21 cellular contexts compared by ENCODE assay signal in the genomic region with DNA sequence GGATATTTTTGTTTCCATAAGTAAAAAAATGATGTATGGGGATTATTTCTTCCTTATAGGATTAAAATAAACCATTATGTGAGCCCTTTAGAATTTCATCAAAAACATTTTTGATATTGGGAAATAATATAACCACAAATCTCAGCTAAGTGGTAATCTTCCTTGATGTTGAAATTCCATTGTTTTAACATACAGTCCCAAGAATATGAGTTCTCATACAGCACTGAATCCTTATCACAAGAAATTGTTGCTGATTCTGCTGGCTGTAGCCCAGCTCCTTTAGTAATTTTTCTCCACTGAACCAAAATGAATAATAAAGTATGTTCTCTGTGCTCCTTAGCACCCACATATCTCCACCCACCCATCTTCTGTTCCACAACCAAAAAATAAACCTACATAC. TPM values are rescaled to one million over a fixed set of nuclear protein-coding genes. Genes with fewer than 3 reads are reported as not detected.
"Had no signal": no experiment of that assay in that cellular context is flagged by ENCODE, and none has a peak within 500 bp of the region (broad histone marks: within the 10 kb centered on the region; RNA-seq: fewer than 3 reads in every experiment).

No MANE protein-coding gene starts in this region.

- H3K4me1 ChIP-seq: body of pancreas, right atrium auricular region had no signal

- H3K27me3 ChIP-seq: body of pancreas, right atrium auricular region had no signal

- H3K27ac ChIP-seq: body of pancreas, right atrium auricular region, skin epidermis had no signal

- H3K4me3 ChIP-seq: body of pancreas, lung, right atrium auricular region, skin epidermis had no signal

- ATAC-seq: activated CD4-positive, alpha-beta T cell treated with anti-CD3 and anti-CD28 coated beads for 36 hours; body of pancreas; left colon; stimulated activated naive CD8-positive, alpha-beta T cell treated with anti-CD3 and anti-CD28 coated beads, Interleukin-15, amount 100 ng/mL, for 72 hours had no signal

- DNase-seq: activated CD4-positive, alpha-beta T cell treated with anti-CD3 and anti-CD28 coated beads for 36 hours; activated CD4-positive, alpha-beta T cell treated with anti-CD3 and anti-CD28 coated beads, Interleukin-2, amount 50 U/mL, for 48 hours; activated gamma-delta T cell; body of pancreas; cerebellar nuclear complex; effector CD4-positive, alpha-beta T cell; left colon; midbrain; nephron progenitor cell; nucleus accumbens; SK-N-SH; stimulated activated naive CD8-positive, alpha-beta T cell treated with anti-CD3 and anti-CD28 coated beads, Interleukin-15, amount 100 ng/mL, for 72 hours had no signal

- H3K36me3 ChIP-seq: right atrium auricular region had no signal

- FAIRE-seq: TTC549 had no signal

- H3K9ac ChIP-seq: SK-N-SH had no signal

- H3K9me3 ChIP-seq: body of pancreas, SK-N-SH had no signal

RNA-seq across cellular contexts. Expression of a gene that starts 41.9 kb away (rescaled TPM):
- total RNA-seq: activated CD4-positive, alpha-beta T cell treated with anti-CD3 and anti-CD28 coated beads for 36 hours; body of pancreas; fibroblast of villous mesenchyme; glomerular endothelial cell; left colon; lung; myocyte; posterior vena cava; right atrium auricular region; temporal lobe had no signal
